Comparison of ENCODE assay signal across 17 cellular contexts in genomic region chr1:33169290-33170055, GRCh38. TPM values are rescaled to one million over a fixed set of nuclear protein-coding genes. Genes with fewer than 3 reads are reported as not detected.
DNase-seq lines count a peak whose midpoint lies in the region; ATAC-seq and TF ChIP-seq lines count a peak whose summit lies in the region.
"Had no signal": no experiment of that assay in that cellular context is flagged by ENCODE, and none has a peak within 500 bp of the region (broad histone marks: within the 10 kb centered on the region; RNA-seq: fewer than 3 reads in every experiment).

No MANE protein-coding gene starts in this region.

- 80% methylated on average over 11 of the region's 11 CpGs for WGBS in sigmoid colon, 2 donors

- no peak overlapping the region for H3K4me3 ChIP-seq in sigmoid colon
- H3K4me3 ChIP-seq: A549, esophagus muscularis mucosa, HAP-1, spleen, upper lobe of right lung had no signal

- DNase-seq in NCI-H2196 (lab: John Stamatoyannopoulos, UW; ENCODE audit: unreplicated experiment) (peak; percentile 12), NCI-H2196 treated with DMSO at 0.1 percent for 48 hours (lab: John Stamatoyannopoulos, UW; ENCODE audit: unreplicated experiment) (no peak), iris pigment epithelial cell (ENCODE audit: low read depth) (peak; percentile 50), iPS-NIHi7 (ENCODE audit: extremely low spot score) (no peak), sigmoid colon (no peak)
- DNase-seq: activated T-cell treated with anti-CD3 and anti-CD28 coated beads, Interleukin-2, amount 50 U/mL, for 4 hours; DMS53; NCI-H2029; upper lobe of right lung; WERI-Rb-1 had no signal

- no peak for TF ChIP-seq POLR2A in sigmoid colon (IDR thresholded peaks at IDR 0.05)

- no peaks in the 10 kb centered on the region for H3K9me3 ChIP-seq in sigmoid colon
- H3K9me3 ChIP-seq: A549, esophagus muscularis mucosa, HAP-1, spleen, upper lobe of right lung had no signal

- H3K36me3 ChIP-seq in sigmoid colon, result peaks cover 0 to 2% (median 0%) of the 10 kb centered on the region in 4 donors
- H3K36me3 ChIP-seq: HAP-1, upper lobe of right lung had no signal

- ATAC-seq in HG02571 (IDR thresholded peaks at IDR 0.05; ENCODE audit: unreplicated experiment), result no peak
- ATAC-seq: activated T-cell treated with anti-CD3 and anti-CD28 coated beads, Interleukin-2, amount 50 U/mL, for 4 hours; upper lobe of right lung had no signal

- no peak for TF ChIP-seq EP300 in sigmoid colon (IDR thresholded peaks at IDR 0.05)

- H3K27me3 ChIP-seq in sigmoid colon, result no peaks in the 10 kb centered on the region
- H3K27me3 ChIP-seq: esophagus muscularis mucosa, spleen, upper lobe of right lung had no signal

- H3K27ac ChIP-seq in angular gyrus (ENCODE audit: low read depth, low read length) (peak overlapping the region; percentile 91), temporal lobe (ENCODE audit: low read depth, low read length) (peak overlapping the region; percentile 90), sigmoid colon (no peak overlapping the region)
- H3K27ac ChIP-seq: A549, esophagus muscularis mucosa, spleen, upper lobe of right lung, WERI-Rb-1 had no signal

- H3K4me1 ChIP-seq in sigmoid colon, result peaks cover 0 to 7% (median 0%) of the 10 kb centered on the region in 4 donors
- H3K4me1 ChIP-seq: A549, HAP-1, upper lobe of right lung had no signal

- intact Hi-C loops in sigmoid colon (cut with DNase I), result no loop called here

- TF ChIP-seq CTCF in sigmoid colon (IDR thresholded peaks at IDR 0.05), result no peak

RNA-seq across cellular contexts. Expression of gene TRIM62, which starts 12.4 kb away (rescaled TPM):
- total RNA-seq in temporal lobe (6.1 TPM), sigmoid colon (1 to 10 TPM; 3.2 to 5.2 (median 4.5) TPM)
- polyA plus RNA-seq in sigmoid colon, result 1 to 10 TPM; 1.2 to 4.5 (median 1.6) TPM

Comparison
In these comparisons a context has a peak if more than half of its experiments do, and no peak if none do; other contexts are left out.
1. DNase-seq: peak in NCI-H2196 (single experiment) and iris pigment epithelial cell (single experiment); none in NCI-H2196 treated with DMSO at 0.1 percent for 48 hours (single experiment), iPS-NIHi7 (single experiment) and sigmoid colon (single experiment).
2. H3K27ac ChIP-seq: peak in angular gyrus (single experiment) and temporal lobe (single experiment); none in sigmoid colon (0 of 4).